In genomic region chr4:179755322-179755721, GRCh38 we compare ENCODE assay signal across 14 cellular contexts.
"Had no signal": no experiment of that assay in that cellular context is flagged by ENCODE, and none has a peak within 500 bp of the region (broad histone marks: within the 10 kb centered on the region; RNA-seq: fewer than 3 reads in every experiment).

No MANE protein-coding gene starts in this region.

- H3K27me3 Mint-ChIP-seq: activated naive CD4-positive, alpha-beta T cell treated with anti-CD3 and anti-CD28 coated beads, Interleukin-2, amount 10 ng/mL, durations not matched to agents 7 days and 5 days; central memory CD8-positive, alpha-beta T cell; dendritic cell treated with granulocyte-macrophage colony-stimulating factor and Interleukin-4, amounts not matched to agents 40 ng/mL and 50 ng/mL, for 4 days; effector memory CD8-positive, alpha-beta T cell had no signal

- DNase-seq: activated CD4-positive, alpha-beta T cell treated with anti-CD3 and anti-CD28 coated beads, Interleukin-2, amount 50 U/mL, for 1 hour; activated naive CD4-positive, alpha-beta T cell treated with anti-CD3 and anti-CD28 coated beads, Interleukin-2, amount 10 ng/mL, durations not matched to agents 7 days and 5 days; effector memory CD8-positive, alpha-beta T cell; erythroblast; left lung; spleen; stimulated activated CD4-positive, alpha-beta T cell treated with anti-CD3 and anti-CD28 coated beads, Interleukin-1b, Interleukin-23, amount 100 ng/mL, for 48 hours; stimulated activated naive CD8-positive, alpha-beta T cell treated with anti-CD3 and anti-CD28 coated beads, Interleukin-15, Interleukin-2, amounts not matched to agents 100 U/mL and 50 U/mL, for 24 hours; T-helper 9 cell; upper lobe of left lung had no signal

- H3K4me3 ChIP-seq: left lung, spleen, upper lobe of left lung had no signal

- H3K27ac Mint-ChIP-seq: activated naive CD4-positive, alpha-beta T cell treated with anti-CD3 and anti-CD28 coated beads, Interleukin-2, amount 10 ng/mL, durations not matched to agents 7 days and 5 days; activated T-helper 2 cell treated with anti-CD3 and anti-CD28 coated beads, Interferon-gamma antibody, Interleukin-2, Interleukin-4, amounts not matched to agents 10 μg/mL and 5 μg/mL and 100 μg/mL, durations not matched to agents 14 hours and 24 hours and 36 hours; dendritic cell treated with granulocyte-macrophage colony-stimulating factor and Interleukin-4, amounts not matched to agents 40 ng/mL and 50 ng/mL, for 4 days; effector memory CD8-positive, alpha-beta T cell had no signal

- H3K36me3 Mint-ChIP-seq: activated naive CD4-positive, alpha-beta T cell treated with anti-CD3 and anti-CD28 coated beads, Interleukin-2, amount 10 ng/mL, durations not matched to agents 7 days and 5 days had no signal

- H3K4me3 Mint-ChIP-seq: activated naive CD4-positive, alpha-beta T cell treated with anti-CD3 and anti-CD28 coated beads, Interleukin-2, amount 10 ng/mL, durations not matched to agents 7 days and 5 days; central memory CD8-positive, alpha-beta T cell; dendritic cell treated with granulocyte-macrophage colony-stimulating factor and Interleukin-4, amounts not matched to agents 40 ng/mL and 50 ng/mL, for 4 days; effector memory CD8-positive, alpha-beta T cell had no signal

- H3K9me3 ChIP-seq: left lung, upper lobe of left lung had no signal

- H3K27me3 ChIP-seq: left lung, spleen, upper lobe of left lung had no signal

- ATAC-seq: effector memory CD8-positive, alpha-beta T cell; left lung; sciatic nerve; stimulated activated naive CD8-positive, alpha-beta T cell treated with anti-CD3 and anti-CD28 coated beads, Interleukin-15, Interleukin-2, amounts not matched to agents 100 U/mL and 50 U/mL, for 24 hours had no signal

- H3K4me1 ChIP-seq: left lung, spleen, upper lobe of left lung had no signal

- H3K36me3 ChIP-seq: left lung, spleen, upper lobe of left lung had no signal

- H3K27ac ChIP-seq: left lung, spleen, upper lobe of left lung had no signal

- H3K4me1 Mint-ChIP-seq: activated naive CD4-positive, alpha-beta T cell treated with anti-CD3 and anti-CD28 coated beads, Interleukin-2, amount 10 ng/mL, durations not matched to agents 7 days and 5 days; central memory CD8-positive, alpha-beta T cell had no signal
